14 cellular contexts compared by ENCODE assay signal in the genomic region with DNA sequence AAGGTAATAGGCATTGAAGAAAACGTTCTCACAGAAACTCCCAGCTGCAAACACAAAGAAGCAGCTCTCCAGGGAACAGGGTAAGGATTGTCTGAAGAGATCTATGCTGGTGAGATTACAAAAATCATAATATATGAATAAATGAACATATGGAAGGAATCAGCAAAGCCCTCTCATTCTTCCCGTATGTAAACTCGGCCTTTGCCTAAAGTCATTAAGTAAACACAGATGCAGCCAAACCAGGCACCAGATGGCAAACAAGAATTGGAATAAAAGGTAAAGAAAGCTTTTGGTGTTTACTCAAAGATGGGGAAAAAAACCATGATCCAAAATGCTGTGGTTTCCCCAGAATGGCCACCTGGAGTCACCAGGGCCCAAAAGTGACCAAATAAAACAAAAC.
DNase-seq lines count a peak whose midpoint lies in the region; ATAC-seq, FAIRE-seq and TF ChIP-seq lines count a peak whose summit lies in the region.
"Had no signal": no experiment of that assay in that cellular context is flagged by ENCODE, and none has a peak within 500 bp of the region (broad histone marks: within the 10 kb centered on the region; RNA-seq: fewer than 3 reads in every experiment).

No MANE protein-coding gene starts in this region.

- H3K36me3 Mint-ChIP-seq in astrocyte (ENCODE audit: low read depth, unreplicated experiment) (peaks cover 7% of the 10 kb centered on the region), mesothelial cell of epicardium (peaks cover 26% of the 10 kb centered on the region)

- TF ChIP-seq CTCF in astrocyte (IDR thresholded peaks at IDR 0.05; ENCODE audit: insufficient read depth, low read depth, low read length) (no peak), mesothelial cell of epicardium (IDR thresholded peaks at IDR 0.05; ENCODE audit: unreplicated experiment) (no peak), breast epithelium (IDR thresholded peaks at IDR 0.05) (no peak)

- H3K4me1 ChIP-seq in astrocyte (ENCODE audit: insufficient read depth, low read length) (peaks cover 19% of the 10 kb centered on the region), breast epithelium (no peaks in the 10 kb centered on the region)

- peak overlapping the region; percentile 45 for H3K4me2 ChIP-seq in astrocyte (ENCODE audit: low read length)

- DNase-seq in DMS53 (lab: John Stamatoyannopoulos, UW) (peak; percentile 80), NCI-H146 treated with DMSO at 0.1 percent for 48 hours (lab: John Stamatoyannopoulos, UW; ENCODE audit: unreplicated experiment) (peak; percentile 61), astrocyte (ENCODE audit: low read depth) (peak; percentile 72), mesothelial cell of epicardium (ENCODE audit: low spot score in 2 of 2, unreplicated experiment in 2 of 2) (no peak), breast epithelium (ENCODE audit: low spot score in 2 of 2) (no peak), OCI-M2 (lab: John Stamatoyannopoulos, UW; ENCODE audit: unreplicated experiment) (no peak)
- no peak for DNase-seq in stimulated activated naive CD8-positive, alpha-beta T cell treated with anti-CD3 and anti-CD28 coated beads, Interleukin-15, amount 100 ng/mL, for 72 hours
- no peak for DNase-seq in activated CD8-positive, alpha-beta memory T cell treated with anti-CD3 and anti-CD28 coated beads, Interleukin-2, amount 50 U/mL, for 48 hours
- DNase-seq: activated naive CD8-positive, alpha-beta T cell treated with anti-CD3 and anti-CD28 coated beads, Interleukin-2, amount 10 ng/mL, durations not matched to agents 7 days and 5 days; CD4-positive, alpha-beta memory T cell; Karpas-422 had no signal

- H3K27ac ChIP-seq in astrocyte (ENCODE audit: low read depth, low read length) (peak overlapping the region; percentile 41), breast epithelium (peak overlapping the region in 1 of 2 donors; percentile 3)
- H3K27ac ChIP-seq: suprapubic skin had no signal

- H3K4me3 Mint-ChIP-seq in astrocyte (ENCODE audit: unreplicated experiment) (no peak overlapping the region), mesothelial cell of epicardium (no peak overlapping the region)
- no peak overlapping the region for H3K4me3 Mint-ChIP-seq in stimulated activated naive CD8-positive, alpha-beta T cell treated with anti-CD3 and anti-CD28 coated beads, Interleukin-15, amount 100 ng/mL, for 72 hours
- H3K4me3 Mint-ChIP-seq: activated naive CD8-positive, alpha-beta T cell treated with anti-CD3 and anti-CD28 coated beads, Interleukin-2, amount 10 ng/mL, durations not matched to agents 7 days and 5 days; CD4-positive, alpha-beta memory T cell; natural killer cell treated with Interleukin-12 subunit alpha and Interleukin-12 subunit beta and Interleukin-15 and Interleukin-18, amount 100 ng/mL, for 72 hours had no signal

- no peaks in the 10 kb centered on the region for H3K79me2 ChIP-seq in astrocyte (ENCODE audit: insufficient read depth, low read length)

- H3K27me3 Mint-ChIP-seq in astrocyte (ENCODE audit: low read depth, unreplicated experiment), result no peaks in the 10 kb centered on the region
- H3K27me3 Mint-ChIP-seq in mesothelial cell of epicardium (ENCODE audit: low read depth), result no peaks in the 10 kb centered on the region
- H3K27me3 Mint-ChIP-seq in stimulated activated naive CD8-positive, alpha-beta T cell treated with anti-CD3 and anti-CD28 coated beads, Interleukin-15, amount 100 ng/mL, for 72 hours, result no peaks in the 10 kb centered on the region
- H3K27me3 Mint-ChIP-seq: activated naive CD8-positive, alpha-beta T cell treated with anti-CD3 and anti-CD28 coated beads, Interleukin-2, amount 10 ng/mL, durations not matched to agents 7 days and 5 days; CD4-positive, alpha-beta memory T cell; natural killer cell treated with Interleukin-12 subunit alpha and Interleukin-12 subunit beta and Interleukin-15 and Interleukin-18, amount 100 ng/mL, for 72 hours had no signal

- H3K27ac Mint-ChIP-seq in astrocyte (ENCODE audit: unreplicated experiment) (no peak overlapping the region), mesothelial cell of epicardium (peak overlapping the region; percentile 32)
- H3K27ac Mint-ChIP-seq in stimulated activated naive CD8-positive, alpha-beta T cell treated with anti-CD3 and anti-CD28 coated beads, Interleukin-15, amount 100 ng/mL, for 72 hours, result no peak overlapping the region
- H3K27ac Mint-ChIP-seq: activated naive CD8-positive, alpha-beta T cell treated with anti-CD3 and anti-CD28 coated beads, Interleukin-2, amount 10 ng/mL, durations not matched to agents 7 days and 5 days; CD4-positive, alpha-beta memory T cell; natural killer cell treated with Interleukin-12 subunit alpha and Interleukin-12 subunit beta and Interleukin-15 and Interleukin-18, amount 100 ng/mL, for 72 hours had no signal

- H2AFZ ChIP-seq in astrocyte (ENCODE audit: low read depth, low read length), result no peak overlapping the region

- no peak for ATAC-seq in stimulated activated naive CD8-positive, alpha-beta T cell treated with anti-CD3 and anti-CD28 coated beads, Interleukin-15, amount 100 ng/mL, for 72 hours
- ATAC-seq: natural killer cell treated with Interleukin-12 subunit alpha and Interleukin-12 subunit beta and Interleukin-15 and Interleukin-18, amount 100 ng/mL, for 72 hours had no signal

- FAIRE-seq in astrocyte (lab: Jason Lieb, UNC), result no peak
- FAIRE-seq: small intestine had no signal

- TF ChIP-seq POLR2A in breast epithelium (IDR thresholded peaks at IDR 0.05), result no peak

- H3K4me3 ChIP-seq in astrocyte (ENCODE audit: insufficient read depth, low read depth, low read length) (no peak overlapping the region), breast epithelium (no peak overlapping the region)
- H3K4me3 ChIP-seq: suprapubic skin had no signal

- intact Hi-C loops in breast epithelium (cut with DNase I; ENCODE audit: low total_unique reads), result no loop called here

- peak overlapping the region; percentile 9 for H3K9ac ChIP-seq in astrocyte (ENCODE audit: low read length)

- H3K27me3 ChIP-seq in astrocyte (ENCODE audit: insufficient read depth, low read length) (no peaks in the 10 kb centered on the region), breast epithelium (no peaks in the 10 kb centered on the region)
- H3K27me3 ChIP-seq: suprapubic skin had no signal

- H3K36me3 ChIP-seq in astrocyte (ENCODE audit: insufficient read depth, low read length) (no peaks in the 10 kb centered on the region), breast epithelium (no peaks in the 10 kb centered on the region)
- H3K36me3 ChIP-seq: suprapubic skin had no signal

- H3K4me1 Mint-ChIP-seq in astrocyte (ENCODE audit: low read depth, unreplicated experiment), result peaks cover 19% of the 10 kb centered on the region
- H3K4me1 Mint-ChIP-seq in mesothelial cell of epicardium, result peaks cover 27% of the 10 kb centered on the region
- H3K4me1 Mint-ChIP-seq in stimulated activated naive CD8-positive, alpha-beta T cell treated with anti-CD3 and anti-CD28 coated beads, Interleukin-15, amount 100 ng/mL, for 72 hours, result no peaks in the 10 kb centered on the region
- H3K4me1 Mint-ChIP-seq: CD4-positive, alpha-beta memory T cell had no signal

- H3K9me3 Mint-ChIP-seq in astrocyte (ENCODE audit: unreplicated experiment), result peaks cover 18% of the 10 kb centered on the region
- peaks cover 12% of the 10 kb centered on the region for H3K9me3 Mint-ChIP-seq in mesothelial cell of epicardium
- H3K9me3 Mint-ChIP-seq in stimulated activated naive CD8-positive, alpha-beta T cell treated with anti-CD3 and anti-CD28 coated beads, Interleukin-15, amount 100 ng/mL, for 72 hours, result peaks cover 21 to 29% of the 10 kb centered on the region in 2 donors

- no peaks in the 10 kb centered on the region for H4K20me1 ChIP-seq in astrocyte (ENCODE audit: insufficient read depth, low read length)

- H3K9me3 ChIP-seq in astrocyte (ENCODE audit: insufficient read depth, low read depth, low read length) (peaks cover 5% of the 10 kb centered on the region), breast epithelium (no peaks in the 10 kb centered on the region)
- H3K9me3 ChIP-seq: suprapubic skin had no signal

Comparison
In these comparisons a context has a peak if more than half of its experiments do, and no peak if none do; other contexts are left out.
1. DNase-seq: peak in DMS53 (single experiment), NCI-H146 treated with DMSO at 0.1 percent for 48 hours (single experiment) and astrocyte (single experiment); none in mesothelial cell of epicardium (0 of 2), breast epithelium (0 of 2), stimulated activated naive CD8-positive, alpha-beta T cell treated with anti-CD3 and anti-CD28 coated beads, Interleukin-15, amount 100 ng/mL, for 72 hours (0 of 2), activated CD8-positive, alpha-beta memory T cell treated with anti-CD3 and anti-CD28 coated beads, Interleukin-2, amount 50 U/mL, for 48 hours (single experiment) and OCI-M2 (single experiment).